Comparison of ENCODE assay signal across 9 cellular contexts in the genomic region with DNA sequence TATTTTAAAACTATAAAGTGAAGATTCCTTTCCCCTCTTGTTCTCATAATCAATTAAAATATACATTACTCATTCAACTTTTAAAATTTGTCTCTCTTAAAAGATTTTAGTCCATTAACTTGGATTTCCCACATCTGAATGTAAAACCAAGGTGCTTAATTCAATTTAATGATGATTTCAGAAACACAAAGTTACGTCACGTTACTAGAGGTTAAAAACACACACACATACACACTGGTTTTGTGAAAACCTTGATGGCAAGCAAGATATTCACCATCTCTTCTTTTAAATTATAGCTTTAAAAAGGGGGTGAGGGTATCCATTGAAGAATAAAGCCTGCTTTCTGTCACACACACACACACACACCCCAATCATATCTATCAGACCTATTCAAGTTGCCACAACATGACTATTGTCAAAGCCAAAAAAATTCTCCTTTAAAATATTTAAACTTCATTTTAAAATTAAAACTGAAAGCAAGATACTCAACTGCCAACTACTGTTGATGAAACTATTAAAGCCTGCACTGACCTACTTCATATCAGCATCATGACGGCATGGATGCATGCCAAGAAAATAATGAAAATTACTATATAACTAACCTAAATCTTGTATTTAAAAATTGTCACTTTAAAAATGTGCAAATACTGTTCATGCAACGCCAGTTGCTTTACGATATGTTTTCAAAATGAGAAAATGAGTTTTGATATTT. TPM values are rescaled to one million over a fixed set of nuclear protein-coding genes. Genes with fewer than 3 reads are reported as not detected.
DNase-seq lines count a peak whose midpoint lies in the region; ATAC-seq, FAIRE-seq and TF ChIP-seq lines count a peak whose summit lies in the region.
"Had no signal": no experiment of that assay in that cellular context is flagged by ENCODE, and none has a peak within 500 bp of the region (broad histone marks: within the 10 kb centered on the region; RNA-seq: fewer than 3 reads in every experiment).

No MANE protein-coding gene starts in this region.

- TF ChIP-seq CTCF in kidney (IDR thresholded peaks at IDR 0.05; ENCODE audit: borderline replicate concordance, extremely low read depth, insufficient read depth), result no peak

- peak overlapping the region; percentile 82 for H3K4me3 ChIP-seq in ACC112 (ENCODE audit: low read depth, low read length)
- peak overlapping the region; percentile 79; the same call in 1 of the 2 replicates for H3K4me3 ChIP-seq in H7 (ENCODE audit: insufficient read depth, low read depth, low read length)
- peak overlapping the region; percentile 20 to 34 for H3K4me3 ChIP-seq in kidney (ENCODE audit: low read length in 2 of 2)

- no peak for ATAC-seq in activated naive CD8-positive, alpha-beta T cell treated with anti-CD3 and anti-CD28 coated beads, Interleukin-2, amount 10 ng/mL, durations not matched to agents 7 days and 5 days (ENCODE audit: low read depth)
- ATAC-seq in HG03378 (IDR thresholded peaks at IDR 0.05; ENCODE audit: unreplicated experiment) (no peak), HG03520 (IDR thresholded peaks at IDR 0.05; ENCODE audit: unreplicated experiment) (no peak), HG03159 (IDR thresholded peaks at IDR 0.05; ENCODE audit: unreplicated experiment) (no peak)

- peak overlapping the region; percentile 30 for H2AFZ ChIP-seq in ACC112 (ENCODE audit: low read length, unreplicated experiment)

- H3K4me1 Mint-ChIP-seq in activated naive CD8-positive, alpha-beta T cell treated with anti-CD3 and anti-CD28 coated beads, Interleukin-2, amount 10 ng/mL, durations not matched to agents 7 days and 5 days, result peaks cover 38% of the 10 kb centered on the region

- H3K27ac Mint-ChIP-seq in activated naive CD8-positive, alpha-beta T cell treated with anti-CD3 and anti-CD28 coated beads, Interleukin-2, amount 10 ng/mL, durations not matched to agents 7 days and 5 days, result peak overlapping the region; percentile 63

- DNase-seq in H7, result no peak
- no peak for DNase-seq in activated naive CD8-positive, alpha-beta T cell treated with anti-CD3 and anti-CD28 coated beads, Interleukin-2, amount 10 ng/mL, durations not matched to agents 7 days and 5 days
- DNase-seq in kidney, result no peak
- DNase-seq in SIG-M5 (lab: John Stamatoyannopoulos, UW), result no peak

- H3K4me1 ChIP-seq in ACC112 (ENCODE audit: control insufficient read depth, insufficient read depth, low read length, unreplicated experiment), result peaks cover 25% of the 10 kb centered on the region
- peaks cover 10 to 14% of the 10 kb centered on the region in 2 donors for H3K4me1 ChIP-seq in kidney (ENCODE audit: control insufficient read depth in 1 of 2, insufficient read depth in 1 of 2, low read depth in 1 of 2, low read length in 2 of 2)

- peaks cover 71% of the 10 kb centered on the region for H3K79me2 ChIP-seq in ACC112 (ENCODE audit: control insufficient read depth, insufficient read depth, low read length, unreplicated experiment)

- peak overlapping the region; percentile 98 for H3K4me3 Mint-ChIP-seq in activated naive CD8-positive, alpha-beta T cell treated with anti-CD3 and anti-CD28 coated beads, Interleukin-2, amount 10 ng/mL, durations not matched to agents 7 days and 5 days

- H3K27ac ChIP-seq in ACC112 (ENCODE audit: low read depth, low read length), result no peak overlapping the region
- no peak overlapping the region for H3K27ac ChIP-seq in kidney (ENCODE audit: low read depth in 2 of 2, low read length in 2 of 2)

- POLR2A ChIA-PET in activated naive CD8-positive, alpha-beta T cell treated with anti-CD3 and anti-CD28 coated beads, Interleukin-2, amount 10 ng/mL, durations not matched to agents 7 days and 5 days (lab: Charles Lee), result no interaction called here

- H3K36me3 ChIP-seq in ACC112 (ENCODE audit: insufficient read depth, low read length), result peaks cover 6% of the 10 kb centered on the region; the same call in 1 of the 2 replicates
- no peaks in the 10 kb centered on the region for H3K36me3 ChIP-seq in H7 (replicated peaks; ENCODE audit: control insufficient read depth, insufficient read depth, low read length)
- H3K36me3 ChIP-seq in kidney (ENCODE audit: control insufficient read depth in 1 of 2, insufficient read depth in 2 of 2, low read length in 2 of 2), result no peaks in the 10 kb centered on the region

- H3K27me3 ChIP-seq in ACC112 (ENCODE audit: insufficient read depth, low read length) (no peaks in the 10 kb centered on the region), H7 (ENCODE audit: control insufficient read depth, insufficient read depth, low read length) (no peaks in the 10 kb centered on the region)

- peak overlapping the region in 1 of 2 donors; percentile 24 for H3K9ac ChIP-seq in kidney (ENCODE audit: low read length in 2 of 2)

- H3K9me3 ChIP-seq in kidney (ENCODE audit: control insufficient read depth in 1 of 2, low read length in 2 of 2), result no peaks in the 10 kb centered on the region

- intact Hi-C loops in kidney (cut with DNase I), result no loop called here

- no peaks in the 10 kb centered on the region for H3K27me3 Mint-ChIP-seq in activated naive CD8-positive, alpha-beta T cell treated with anti-CD3 and anti-CD28 coated beads, Interleukin-2, amount 10 ng/mL, durations not matched to agents 7 days and 5 days

- peaks cover 2% of the 10 kb centered on the region for H3K9me3 Mint-ChIP-seq in activated naive CD8-positive, alpha-beta T cell treated with anti-CD3 and anti-CD28 coated beads, Interleukin-2, amount 10 ng/mL, durations not matched to agents 7 days and 5 days

- FAIRE-seq in kidney (lab: Jason Lieb, UNC), result no peak
- FAIRE-seq: colon had no signal

- H3K36me3 Mint-ChIP-seq in activated naive CD8-positive, alpha-beta T cell treated with anti-CD3 and anti-CD28 coated beads, Interleukin-2, amount 10 ng/mL, durations not matched to agents 7 days and 5 days, result peaks cover 20% of the 10 kb centered on the region

RNA-seq across cellular contexts. Expression of a gene that starts 2.1 kb away (rescaled TPM):
- 8.7 and 10.2 TPM in 2 replicates for total RNA-seq in H7 (2014; rRNA removed; shearing (Covaris generic))
- total RNA-seq in activated naive CD8-positive, alpha-beta T cell treated with anti-CD3 and anti-CD28 coated beads, Interleukin-2, amount 10 ng/mL, durations not matched to agents 7 days and 5 days, result 10 to 100 TPM; 40.4 to 42.5 TPM
- total RNA-seq in kidney, result 15.2 TPM
- polyA plus RNA-seq in kidney (ENCODE audit: insufficient read depth, low read depth, low replicate concordance), result 1.6 TPM

Comparison
In these comparisons a context has a peak if more than half of its experiments do, and no peak if none do; other contexts are left out.
1. H3K4me3 ChIP-seq: peak in every context shown above with its lines; median percentile 82 in ACC112; 79 in H7; 27 in kidney.